ENCODE assay signal across 1 cellular context in genomic region chr3:47803478-47804025, GRCh38.
TF ChIP-seq lines count a peak whose summit lies in the region.

No MANE protein-coding gene starts in this region.

TF ChIP-seq in GM12878, 131 proteins besides CTCF, POLR2A, EP300 and RAD21:
- TF ChIP-seq LARP7 (IDR thresholded peaks at IDR 0.05) (0 out of 2 replicates have a peak, but pooled peaks have one; percentile 49), POU2F2 (IDR thresholded peaks at IDR 0.05; ENCODE audit: borderline replicate concordance, low read depth, low read length) (no peak), HDGF (IDR thresholded peaks at IDR 0.05) (0 out of 2 replicates have a peak, but pooled peaks have one; percentile 14), TAF1 (IDR thresholded peaks at IDR 0.05; ENCODE audit: borderline replicate concordance, low read depth, low read length) (0 out of 2 replicates have a peak, but pooled peaks have one; percentile 11), GATAD2B (conservative IDR thresholded peaks at IDR 0.05; ENCODE audit: low read depth) (0 out of 2 replicates have a peak, but pooled peaks have one; percentile 4), MTA3 (IDR thresholded peaks at IDR 0.05; ENCODE audit: borderline replicate concordance, low read length) (peak; percentile 32; the same call in 1 of the 2 replicates), ZBTB33 (IDR thresholded peaks at IDR 0.05) (no peak), NR2F1 (conservative IDR thresholded peaks at IDR 0.05) (peak; percentile 27; the same call in 1 of the 2 replicates), SMARCA5 (IDR thresholded peaks at IDR 0.05) (0 out of 2 replicates have a peak, but pooled peaks have one; percentile 4), MEF2B (IDR thresholded peaks at IDR 0.05; ENCODE audit: partially characterized antibody, poor library complexity, severe bottlenecking) (peak; percentile 18), CBX5 (IDR thresholded peaks at IDR 0.05; ENCODE audit: low read depth) (no peak)
